Comparison of ENCODE assay signal across 9 cellular contexts in the genomic region with DNA sequence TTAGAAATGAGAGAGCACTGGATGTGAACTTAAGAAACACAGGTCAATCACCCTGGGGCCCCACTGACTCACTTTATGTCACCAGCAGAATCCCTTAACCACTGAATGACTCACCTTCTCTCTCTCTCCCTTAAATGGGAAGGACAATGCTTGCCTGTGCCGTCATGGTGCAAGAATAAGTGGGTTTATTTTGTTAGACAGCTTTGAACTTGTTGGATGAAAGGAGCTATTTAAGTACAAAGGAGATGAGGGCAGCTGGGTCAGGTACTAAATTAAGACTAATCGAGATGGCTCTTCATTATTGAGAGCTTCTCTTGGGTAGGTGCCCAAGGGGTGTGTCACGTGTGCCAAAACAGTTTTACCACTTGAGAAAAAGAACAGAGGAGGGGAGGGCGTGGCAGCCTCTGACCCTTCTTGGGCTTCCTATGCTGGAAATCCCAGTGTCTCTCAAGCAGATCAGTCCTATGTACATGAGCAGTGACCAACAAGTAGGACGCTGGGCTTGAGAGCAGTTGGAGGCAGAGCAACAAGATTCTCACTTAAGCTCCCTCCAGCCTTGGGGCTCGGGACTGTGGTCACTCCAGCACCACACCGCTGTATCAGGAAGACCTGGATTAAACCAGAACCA. TPM values are rescaled to one million over a fixed set of nuclear protein-coding genes. Genes with fewer than 3 reads are reported as not detected.
DNase-seq lines count a peak whose midpoint lies in the region; ATAC-seq and TF ChIP-seq lines count a peak whose summit lies in the region.
"Had no signal": no experiment of that assay in that cellular context is flagged by ENCODE, and none has a peak within 500 bp of the region (broad histone marks: within the 10 kb centered on the region; RNA-seq: fewer than 3 reads in every experiment).

No MANE protein-coding gene starts in this region.

- H3K27me3 ChIP-seq in right cardiac atrium (ENCODE audit: control insufficient read depth, insufficient read depth), result no peaks in the 10 kb centered on the region
- H3K27me3 ChIP-seq in esophagus muscularis mucosa, result no peaks in the 10 kb centered on the region
- no peaks in the 10 kb centered on the region for H3K27me3 ChIP-seq in Caco-2 (replicated peaks; ENCODE audit: control insufficient read depth, insufficient read depth, low read length)

- H3K27ac ChIP-seq in right cardiac atrium (ENCODE audit: low read length), result no peak overlapping the region
- peak overlapping the region in 3 of 4 donors; percentile 28 to 71 (median 68) for H3K27ac ChIP-seq in esophagus muscularis mucosa (replicated peaks in 1 of 4)

- H3K4me1 Mint-ChIP-seq in activated CD4-positive, alpha-beta T cell treated with anti-CD3 and anti-CD28 coated beads, Interleukin-2, amount 10 ng/mL, durations not matched to agents 24 days and 14 days, result peaks cover 26% of the 10 kb centered on the region
- H3K4me1 Mint-ChIP-seq in Caco-2 (ENCODE audit: low read depth, unreplicated experiment), result peaks cover 9% of the 10 kb centered on the region

- TF ChIP-seq POLR2A in esophagus muscularis mucosa (IDR thresholded peaks at IDR 0.05; ENCODE audit: low read depth), result no peak

- H3K27ac Mint-ChIP-seq in activated CD4-positive, alpha-beta T cell treated with anti-CD3 and anti-CD28 coated beads, Interleukin-2, amount 10 ng/mL, durations not matched to agents 24 days and 14 days, result peak overlapping the region; percentile 84
- no peak overlapping the region for H3K27ac Mint-ChIP-seq in Caco-2 (ENCODE audit: unreplicated experiment)

- no TSS peak for BruUV-seq in Caco-2 (replicated peaks; lab: Mats Ljungman, UMichigan)

- TF ChIP-seq CTCF in esophagus muscularis mucosa (IDR thresholded peaks at IDR 0.05) (no peak), Caco-2 (IDR thresholded peaks at IDR 0.05; ENCODE audit: insufficient read depth in 1 of 2, low read depth in 1 of 2, low read length in 1 of 2, severe bottlenecking in 1 of 2, unreplicated experiment in 1 of 2) (no peak)

- DNase-seq in right cardiac atrium (no peak), Right ventricle myocardium inferior (ENCODE audit: missing footprints) (no peak), esophagus muscularis mucosa (ENCODE audit: extremely low spot score) (no peak), Caco-2 (no peak)
- peak; percentile 72 for DNase-seq in activated CD4-positive, alpha-beta T cell treated with anti-CD3 and anti-CD28 coated beads, Interleukin-2, amount 10 ng/mL, durations not matched to agents 24 days and 14 days
- peak; percentile 35 to 53 for DNase-seq in stimulated activated CD8-positive, alpha-beta memory T cell treated with anti-CD3 and anti-CD28 coated beads, Interleukin-15, amount 100 ng/mL, for 48 hours (ENCODE audit: low read depth in 2 of 2)

- no peaks in the 10 kb centered on the region for H3K4me1 ChIP-seq in right cardiac atrium (ENCODE audit: control insufficient read depth, insufficient read depth, low read length)
- H3K4me1 ChIP-seq in esophagus muscularis mucosa, result peaks cover 0 to 36% (median 32%) of the 10 kb centered on the region in 4 donors
- peaks cover 7% of the 10 kb centered on the region; the same call in 1 of the 2 replicates for H3K4me1 ChIP-seq in Caco-2

- peak overlapping the region; percentile 59 for H3K4me3 Mint-ChIP-seq in activated CD4-positive, alpha-beta T cell treated with anti-CD3 and anti-CD28 coated beads, Interleukin-2, amount 10 ng/mL, durations not matched to agents 24 days and 14 days
- H3K4me3 Mint-ChIP-seq in Caco-2 (ENCODE audit: unreplicated experiment), result no peak overlapping the region

- H3K9me3 ChIP-seq in right cardiac atrium (ENCODE audit: control insufficient read depth, low read length) (no peaks in the 10 kb centered on the region), esophagus muscularis mucosa (no peaks in the 10 kb centered on the region), Caco-2 (no peaks in the 10 kb centered on the region)

- ATAC-seq in right cardiac atrium (peak; percentile 19 to 34), Right ventricle myocardium inferior (no peak), GM21825 (IDR thresholded peaks at IDR 0.05; ENCODE audit: unreplicated experiment) (no peak), HG02938 (IDR thresholded peaks at IDR 0.05; ENCODE audit: unreplicated experiment) (no peak)

- CTCF ChIA-PET in Caco-2 (lab: Charles Lee), result interaction anchor here (0.7 to 1.1 kb wide), 2 partner anchors 13 to 259 kb away, joined by 4 read pairs; no protein-coding TSS in a partner anchor

- H3K36me3 Mint-ChIP-seq in activated CD4-positive, alpha-beta T cell treated with anti-CD3 and anti-CD28 coated beads, Interleukin-2, amount 10 ng/mL, durations not matched to agents 24 days and 14 days (ENCODE audit: low read depth), result no peaks in the 10 kb centered on the region
- H3K36me3 Mint-ChIP-seq in Caco-2 (ENCODE audit: insufficient read depth, unreplicated experiment), result no peaks in the 10 kb centered on the region

- no peaks in the 10 kb centered on the region for H3K36me3 ChIP-seq in esophagus muscularis mucosa
- H3K36me3 ChIP-seq in Caco-2 (ENCODE audit: control insufficient read depth, insufficient read depth, low read length), result no peaks in the 10 kb centered on the region

- no peaks in the 10 kb centered on the region for H3K27me3 Mint-ChIP-seq in activated CD4-positive, alpha-beta T cell treated with anti-CD3 and anti-CD28 coated beads, Interleukin-2, amount 10 ng/mL, durations not matched to agents 24 days and 14 days
- no peaks in the 10 kb centered on the region for H3K27me3 Mint-ChIP-seq in Caco-2 (ENCODE audit: insufficient read depth, unreplicated experiment)

- no peaks in the 10 kb centered on the region for H3K9me3 Mint-ChIP-seq in activated CD4-positive, alpha-beta T cell treated with anti-CD3 and anti-CD28 coated beads, Interleukin-2, amount 10 ng/mL, durations not matched to agents 24 days and 14 days
- H3K9me3 Mint-ChIP-seq in Caco-2 (ENCODE audit: unreplicated experiment), result no peaks in the 10 kb centered on the region

- 58% methylated on average over 7 of the region's 7 CpGs for WGBS in right cardiac atrium
- 41% methylated on average over 6 of the region's 7 CpGs for WGBS in esophagus muscularis mucosa

- intact Hi-C loops in right cardiac atrium (cut with DNase I) (no loop called here), Right ventricle myocardium inferior (cut with DNase I) (loop anchor here (10.0 kb wide), 1 partner anchor 81 kb away; a partner anchor contains a TSS), esophagus muscularis mucosa (cut with DNase I) (no loop called here), Caco-2 (cut with micrococcal nuclease; ENCODE audit: unreplicated experiment) (no loop called here)
- intact Hi-C loops in activated CD4-positive, alpha-beta T cell treated with anti-CD3 and anti-CD28 coated beads, Interleukin-2, amount 10 ng/mL, durations not matched to agents 24 days and 14 days (cut with micrococcal nuclease), result loop anchor here (5.0 kb wide), 2 partner anchors 143 to 263 kb away; no protein-coding TSS in a partner anchor

- TF ChIP-seq EP300 in esophagus muscularis mucosa (IDR thresholded peaks at IDR 0.05), result no peak

- no peak overlapping the region for H3K4me3 ChIP-seq in right cardiac atrium (ENCODE audit: low read length)
- no peak overlapping the region for H3K4me3 ChIP-seq in esophagus muscularis mucosa
- H3K4me3 ChIP-seq in Caco-2 (ENCODE audit: low read depth, low read length), result no peak overlapping the region

- POLR2A ChIA-PET in Caco-2 (lab: Charles Lee), result interaction anchor here (0.7 kb wide), 1 partner anchor 36 kb away, joined by 3 read pairs; no protein-coding TSS in a partner anchor

RNA-seq across cellular contexts. Expression of a gene that starts 6.7 kb away (rescaled TPM):
- total RNA-seq in right cardiac atrium, result not detected
- polyA plus RNA-seq in right cardiac atrium, result not detected
- total RNA-seq in Right ventricle myocardium inferior, result not detected
- not detected in 2 replicates for total RNA-seq in activated CD4-positive, alpha-beta T cell treated with anti-CD3 and anti-CD28 coated beads, Interleukin-2, amount 10 ng/mL, durations not matched to agents 24 days and 14 days
- not detected for total RNA-seq in esophagus muscularis mucosa
- total RNA-seq in Caco-2 (2022), result not detected in 2 replicates
- total RNA-seq: subcutaneous adipose tissue had no signal

RNA-seq across cellular contexts. Expression of a gene that starts 20.2 kb away (rescaled TPM):
- total RNA-seq in right cardiac atrium (not detected), Right ventricle myocardium inferior (not detected), esophagus muscularis mucosa (not detected), Caco-2 (2022) (not detected in 2 replicates)
- not detected for polyA plus RNA-seq in right cardiac atrium
- total RNA-seq in activated CD4-positive, alpha-beta T cell treated with anti-CD3 and anti-CD28 coated beads, Interleukin-2, amount 10 ng/mL, durations not matched to agents 24 days and 14 days, result not detected in 2 replicates
- total RNA-seq: subcutaneous adipose tissue had no signal

RNA-seq across cellular contexts. Expression of a gene that starts 22.0 kb away (rescaled TPM):
- total RNA-seq in right cardiac atrium, result not detected
- not detected for polyA plus RNA-seq in right cardiac atrium
- total RNA-seq in Right ventricle myocardium inferior, result not detected
- total RNA-seq in activated CD4-positive, alpha-beta T cell treated with anti-CD3 and anti-CD28 coated beads, Interleukin-2, amount 10 ng/mL, durations not matched to agents 24 days and 14 days, result not detected in 2 replicates
- not detected for total RNA-seq in esophagus muscularis mucosa
- not detected in 2 replicates for total RNA-seq in Caco-2 (2022)
- total RNA-seq: subcutaneous adipose tissue had no signal

RNA-seq across cellular contexts. Expression of a gene that starts 34.5 kb away (rescaled TPM):
- total RNA-seq in right cardiac atrium, result not detected
- polyA plus RNA-seq in right cardiac atrium, result not detected
- total RNA-seq in Right ventricle myocardium inferior, result not detected
- total RNA-seq in activated CD4-positive, alpha-beta T cell treated with anti-CD3 and anti-CD28 coated beads, Interleukin-2, amount 10 ng/mL, durations not matched to agents 24 days and 14 days, result not detected in 2 replicates
- total RNA-seq in esophagus muscularis mucosa, result not detected
- not detected in 2 replicates for total RNA-seq in Caco-2 (2022)
- total RNA-seq: subcutaneous adipose tissue had no signal

RNA-seq across cellular contexts. Expression of a gene that starts 36.6 kb away (rescaled TPM):
- total RNA-seq in right cardiac atrium (not detected), Right ventricle myocardium inferior (not detected), esophagus muscularis mucosa (not detected), Caco-2 (2022) (not detected in 2 replicates)
- not detected for polyA plus RNA-seq in right cardiac atrium
- not detected in 2 replicates for total RNA-seq in activated CD4-positive, alpha-beta T cell treated with anti-CD3 and anti-CD28 coated beads, Interleukin-2, amount 10 ng/mL, durations not matched to agents 24 days and 14 days
- total RNA-seq: subcutaneous adipose tissue had no signal

Comparison
In these comparisons a context has a peak if more than half of its experiments do, and no peak if none do; other contexts are left out.
1. ATAC-seq: peak in right cardiac atrium (2 of 2); none in Right ventricle myocardium inferior (single experiment), GM21825 (single experiment) and HG02938 (single experiment).
2. intact Hi-C loops: an anchor here in Right ventricle myocardium inferior (10.0 kb wide) and activated CD4-positive, alpha-beta T cell treated with anti-CD3 and anti-CD28 coated beads, Interleukin-2, amount 10 ng/mL, durations not matched to agents 24 days and 14 days (5.0 kb wide); none called in right cardiac atrium, esophagus muscularis mucosa and Caco-2.
3. DNase-seq: peak in activated CD4-positive, alpha-beta T cell treated with anti-CD3 and anti-CD28 coated beads, Interleukin-2, amount 10 ng/mL, durations not matched to agents 24 days and 14 days (single experiment) and stimulated activated CD8-positive, alpha-beta memory T cell treated with anti-CD3 and anti-CD28 coated beads, Interleukin-15, amount 100 ng/mL, for 48 hours (2 of 2); none in right cardiac atrium (0 of 3), Right ventricle myocardium inferior (single experiment), esophagus muscularis mucosa (single experiment) and Caco-2 (0 of 2).